24 cellular contexts compared by ENCODE assay signal in genomic region chr5:56279291-56279690, GRCh38. TPM values are rescaled to one million over a fixed set of nuclear protein-coding genes. Genes with fewer than 3 reads are reported as not detected.
DNase-seq lines count a peak whose midpoint lies in the region; ATAC-seq and TF ChIP-seq lines count a peak whose summit lies in the region.
"Had no signal": no experiment of that assay in that cellular context is flagged by ENCODE, and none has a peak within 500 bp of the region (broad histone marks: within the 10 kb centered on the region; RNA-seq: fewer than 3 reads in every experiment).

No MANE protein-coding gene starts in this region.

- peak overlapping the region; percentile 9 for H3K27ac ChIP-seq in hepatocyte
- H3K27ac ChIP-seq: 22Rv1 had no signal

- H3K9me3 ChIP-seq in hepatocyte (ENCODE audit: low read depth) = no peaks in the 10 kb centered on the region
- H3K9me3 ChIP-seq: esophagus muscularis mucosa, HAP-1, uterus had no signal

- DNase-seq in NCI-H82 (lab: John Stamatoyannopoulos, UW) (peak; percentile 4), NCI-H82 treated with DMSO at 0.1 percent for 48 hours (lab: John Stamatoyannopoulos, UW; ENCODE audit: unreplicated experiment) (no peak), astrocyte of the hippocampus (ENCODE audit: low read depth, low spot score) (peak; percentile 26), hepatocyte (ENCODE audit: low spot score) (no peak), sciatic nerve (ENCODE audit: low spot score) (no peak), SIG-M5 treated with dmso at 0.1 percent for 504 hours (lab: John Stamatoyannopoulos, UW; ENCODE audit: unreplicated experiment) (no peak), NCI-H526 (lab: John Stamatoyannopoulos, UW) (no peak)
- DNase-seq: activated CD4-positive, alpha-beta memory T cell treated with anti-CD3 and anti-CD28 coated beads, Interleukin-2, amount 10 ng/mL, durations not matched to agents 7 days and 5 days; activated naive CD4-positive, alpha-beta T cell treated with Interleukin-2 at 50 U/mL for 16 hours; activated T-cell treated with anti-CD3 and anti-CD28 coated beads, Interleukin-2, amount 50 U/mL, for 1 hour; amygdala; COR-L47; NCI-H1436; NCI-H2171 treated with DMSO at 0.1 percent for 48 hours; nucleus accumbens; uterus had no signal

- TF ChIP-seq CTCF in hepatocyte (IDR thresholded peaks at IDR 0.05; ENCODE audit: poor library complexity) = no peak

- ATAC-seq in sciatic nerve (peak; percentile 52), HG03432 (IDR thresholded peaks at IDR 0.05; ENCODE audit: unreplicated experiment) (no peak)

- intact Hi-C loops in sciatic nerve (cut with DNase I) = no loop called here

- no peaks in the 10 kb centered on the region for H3K36me3 ChIP-seq in hepatocyte (replicated peaks; ENCODE audit: insufficient read depth, low read depth)
- H3K36me3 ChIP-seq: esophagus muscularis mucosa, HAP-1, uterus had no signal

- no peak overlapping the region for H3K4me3 ChIP-seq in hepatocyte
- H3K4me3 ChIP-seq: esophagus muscularis mucosa, HAP-1, uterus had no signal

- H3K27me3 ChIP-seq in hepatocyte = no peaks in the 10 kb centered on the region
- H3K27me3 ChIP-seq: esophagus muscularis mucosa, uterus had no signal

- WGBS in hepatocyte (ENCODE audit: low lambda C conversion rate, missing lambda C conversion rate) = 82% methylated on average over 6 of the region's 6 CpGs

- H3K4me2 ChIP-seq in hepatocyte = no peak overlapping the region

- H3K9me2 ChIP-seq in hepatocyte (replicated peaks; ENCODE audit: insufficient read depth) = no peaks in the 10 kb centered on the region

- no peaks in the 10 kb centered on the region for H4K20me1 ChIP-seq in hepatocyte (ENCODE audit: insufficient read depth, poor library complexity, severe bottlenecking)

- no peaks in the 10 kb centered on the region for H3K79me2 ChIP-seq in hepatocyte

- H3K4me1 ChIP-seq in hepatocyte (ENCODE audit: insufficient read depth) = peaks cover 34% of the 10 kb centered on the region
- H3K4me1 ChIP-seq: HAP-1, uterus had no signal

- no peak overlapping the region for H2AFZ ChIP-seq in hepatocyte

RNA-seq across cellular contexts. Expression of gene ANKRD55, which starts 46.2 kb away (rescaled TPM):
- total RNA-seq in hepatocyte (0.20 and 0.28 TPM in 2 replicates), sciatic nerve (not detected)
- polyA plus RNA-seq in hepatocyte = 0.31 and 0.41 TPM in 2 replicates
- total RNA-seq: B cell, renal cortical epithelial cell, subcutaneous adipose tissue, WTC11 had no signal

Comparison
In these comparisons a context has a peak if more than half of its experiments do, and no peak if none do; other contexts are left out.
1. DNase-seq: peak in NCI-H82 (single experiment) and astrocyte of the hippocampus (single experiment); none in NCI-H82 treated with DMSO at 0.1 percent for 48 hours (single experiment), hepatocyte (single experiment), sciatic nerve (single experiment), SIG-M5 treated with dmso at 0.1 percent for 504 hours (single experiment) and NCI-H526 (0 of 2).